Comparison of ENCODE assay signal across 1 cellular context in the genomic region with DNA sequence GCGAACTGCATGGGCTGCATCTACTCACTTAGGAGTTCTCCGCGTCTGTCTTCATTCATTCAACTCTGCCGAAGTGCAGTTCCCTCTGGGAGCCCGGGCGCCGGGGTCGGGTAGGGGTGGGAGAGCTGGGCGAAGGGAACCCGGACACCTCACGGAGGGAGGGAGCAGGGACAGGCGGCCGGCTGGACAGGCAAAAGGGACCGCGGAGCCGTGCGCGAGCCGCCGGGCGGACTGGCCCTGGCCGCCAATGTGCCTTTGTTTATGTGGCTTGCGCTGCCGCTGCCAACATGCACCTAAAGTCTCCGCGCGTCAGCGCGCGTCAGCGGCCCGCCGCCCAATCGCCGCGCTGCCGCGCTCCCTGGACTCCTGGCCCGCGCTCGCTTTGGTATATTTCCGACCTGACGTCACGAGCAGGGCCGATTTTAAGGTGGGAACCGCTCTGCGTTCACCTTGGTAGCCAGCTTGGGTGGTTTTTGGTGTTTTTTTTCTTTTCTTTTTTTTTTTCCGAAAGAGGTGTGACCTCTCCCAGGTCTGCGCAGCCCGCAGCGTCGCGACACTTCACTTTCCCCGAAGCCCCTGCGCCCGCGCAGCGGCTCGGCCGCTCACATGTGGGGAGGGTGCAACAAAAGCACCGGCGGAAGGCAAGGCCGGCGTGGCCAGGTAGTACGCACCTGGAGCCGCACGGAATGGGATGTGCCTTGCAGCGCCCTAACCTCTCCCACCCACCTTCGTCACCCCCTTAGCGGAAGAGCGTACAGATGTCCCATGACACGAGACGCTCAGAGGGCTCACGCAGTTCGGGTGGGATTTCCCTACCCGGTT.
TF ChIP-seq lines count a peak whose summit lies in the region.

A gene (minus strand): TSS at position 270 of the 822 bp plus-strand sequence. CDS start 2,535 bp downstream, outside the sequence.

TF ChIP-seq in IMR-90, 13 proteins besides CTCF, POLR2A, EP300 and RAD21:
- TF ChIP-seq CHD1 (IDR thresholded peaks at IDR 0.05; ENCODE audit: low read depth, low read length) (peak; percentile 85; the same call in 1 of the 2 replicates), NFE2L2 (IDR thresholded peaks at IDR 0.05; ENCODE audit: low read depth, low read length) (peak; percentile 32; the same call in 1 of the 2 replicates), CEBPB (IDR thresholded peaks at IDR 0.05; ENCODE audit: low read depth, low read length) (no peak), RCOR1 (IDR thresholded peaks at IDR 0.05; ENCODE audit: insufficient replicate concordance, low read length) (no peak), SMC3 (IDR thresholded peaks at IDR 0.05; ENCODE audit: low read depth, low read length) (no peak), MAZ (IDR thresholded peaks at IDR 0.05; ENCODE audit: borderline replicate concordance, low read depth, low read length) (peak; percentile 47; the same call in 1 of the 2 replicates), MXI1 (IDR thresholded peaks at IDR 0.05; ENCODE audit: borderline replicate concordance, low read depth, low read length) (0 out of 2 replicates have a peak, but pooled peaks have one; percentile 27), FOS (IDR thresholded peaks at IDR 0.05; ENCODE audit: low read depth, low read length) (peak; percentile 33; the same call in 1 of the 2 replicates), BHLHE40 (IDR thresholded peaks at IDR 0.05; ENCODE audit: low read depth, low read length) (0 out of 2 replicates have a peak, but pooled peaks have one; percentile 48), MAFK (IDR thresholded peaks at IDR 0.05; ENCODE audit: low read depth, low read length) (no peak), RFX5 (IDR thresholded peaks at IDR 0.05; ENCODE audit: low read depth, low read length) (no peak; the same call in 1 of the 2 replicates)
- TF ChIP-seq, protein P1, sequence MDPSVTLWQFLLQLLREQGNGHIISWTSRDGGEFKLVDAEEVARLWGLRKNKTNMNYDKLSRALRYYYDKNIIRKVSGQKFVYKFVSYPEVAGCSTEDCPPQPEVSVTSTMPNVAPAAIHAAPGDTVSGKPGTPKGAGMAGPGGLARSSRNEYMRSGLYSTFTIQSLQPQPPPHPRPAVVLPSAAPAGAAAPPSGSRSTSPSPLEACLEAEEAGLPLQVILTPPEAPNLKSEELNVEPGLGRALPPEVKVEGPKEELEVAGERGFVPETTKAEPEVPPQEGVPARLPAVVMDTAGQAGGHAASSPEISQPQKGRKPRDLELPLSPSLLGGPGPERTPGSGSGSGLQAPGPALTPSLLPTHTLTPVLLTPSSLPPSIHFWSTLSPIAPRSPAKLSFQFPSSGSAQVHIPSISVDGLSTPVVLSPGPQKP (IDR thresholded peaks at IDR 0.05; ENCODE audit: borderline replicate concordance, low read depth, low read length): no peak
- TF ChIP-seq, protein P2, sequence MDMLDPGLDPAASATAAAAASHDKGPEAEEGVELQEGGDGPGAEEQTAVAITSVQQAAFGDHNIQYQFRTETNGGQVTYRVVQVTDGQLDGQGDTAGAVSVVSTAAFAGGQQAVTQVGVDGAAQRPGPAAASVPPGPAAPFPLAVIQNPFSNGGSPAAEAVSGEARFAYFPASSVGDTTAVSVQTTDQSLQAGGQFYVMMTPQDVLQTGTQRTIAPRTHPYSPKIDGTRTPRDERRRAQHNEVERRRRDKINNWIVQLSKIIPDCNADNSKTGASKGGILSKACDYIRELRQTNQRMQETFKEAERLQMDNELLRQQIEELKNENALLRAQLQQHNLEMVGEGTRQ (IDR thresholded peaks at IDR 0.05; ENCODE audit: low read depth, low read length): peak; percentile 20; the same call in 1 of the 2 replicates
